ENCODE assay signal across 8 cellular contexts in the genomic region with DNA sequence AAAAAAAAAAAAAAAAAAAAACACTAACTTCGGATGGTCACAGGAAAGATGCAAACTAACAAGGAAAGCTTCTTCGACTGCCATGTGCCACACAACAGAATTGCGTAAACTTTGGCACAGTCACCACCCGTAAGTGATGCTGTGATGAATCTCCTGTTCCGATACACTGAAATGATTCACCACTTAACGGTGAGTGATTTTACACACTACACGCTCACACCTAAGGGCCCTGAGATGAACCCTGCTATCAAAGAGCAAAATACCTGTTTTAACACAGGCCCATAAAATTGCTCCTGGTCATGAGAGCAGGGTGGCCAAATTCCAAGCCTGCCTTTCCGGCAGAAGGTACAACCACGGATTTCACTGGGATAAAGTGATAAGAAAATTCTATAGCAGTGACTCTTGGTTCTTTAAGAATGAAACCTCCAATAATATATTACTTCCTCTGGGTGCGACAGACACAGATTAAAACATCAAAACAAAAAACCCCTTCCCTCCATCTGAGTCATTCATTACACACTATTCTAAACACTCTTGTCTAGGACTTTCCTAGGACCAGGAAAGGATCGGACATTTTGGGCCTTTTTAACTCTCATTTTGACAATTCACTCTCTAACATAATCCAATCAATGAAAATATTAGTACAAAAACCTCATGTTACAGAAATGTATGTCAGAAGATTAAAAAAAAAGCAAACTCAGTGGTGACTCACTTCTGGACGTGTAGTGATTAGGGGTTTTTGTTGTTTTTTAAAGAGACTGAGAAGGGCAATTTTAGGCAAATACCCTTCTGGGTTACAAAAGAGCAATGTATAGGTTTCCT. TPM values are rescaled to one million over a fixed set of nuclear protein-coding genes. Genes with fewer than 3 reads are reported as not detected.
A peak's percentile ranks its signal among the peaks of the same experiment; 100 is the strongest.
DNase-seq lines count a peak whose midpoint lies in the region; ATAC-seq and TF ChIP-seq lines count a peak whose summit lies in the region.

No MANE protein-coding gene starts in this region.

- TF ChIP-seq CTCF in RWPE2 (IDR thresholded peaks at IDR 0.05; ENCODE audit: poor library complexity, severe bottlenecking) (no peak), chondrocyte (IDR thresholded peaks at IDR 0.05) (no peak)

- no peak overlapping the region for H2BK5ac ChIP-seq in trophoblast cell (ENCODE audit: low read depth, low read length, poor library complexity)

- no peak overlapping the region for H4K12ac ChIP-seq in trophoblast cell (ENCODE audit: low read depth, low read length)

- H3K36me3 ChIP-seq in RWPE2 (ENCODE audit: low read depth) = no peaks in the 10 kb centered on the region
- no peaks in the 10 kb centered on the region for H3K36me3 ChIP-seq in trophoblast cell (ENCODE audit: control insufficient read depth in 1 of 2, insufficient read depth in 2 of 2, low read length in 2 of 2)

- H3K36me3 Mint-ChIP-seq in chondrocyte (ENCODE audit: low read depth) = no peaks in the 10 kb centered on the region

- DNase-seq in NOMO-1 treated with DMSO at 0.1 percent for 48 hours (lab: John Stamatoyannopoulos, UW; ENCODE audit: unreplicated experiment) (peak; percentile 54), NOMO-1 treated with dmso at 0.1 percent for 144 hours (lab: John Stamatoyannopoulos, UW; ENCODE audit: unreplicated experiment) (no peak), RWPE2 (ENCODE audit: low spot score) (no peak), chondrocyte (ENCODE audit: low spot score) (no peak), trophoblast cell (peak; percentile 62 to 70), NCI-H82 treated with DMSO at 0.1 percent for 48 hours (lab: John Stamatoyannopoulos, UW; ENCODE audit: unreplicated experiment) (no peak), OCI-M2 (lab: John Stamatoyannopoulos, UW; ENCODE audit: unreplicated experiment) (no peak)

- H3K27me3 ChIP-seq in RWPE2 (ENCODE audit: insufficient read depth, poor library complexity, severe bottlenecking) (no peaks in the 10 kb centered on the region), trophoblast cell (ENCODE audit: insufficient read depth, low read length) (no peaks in the 10 kb centered on the region)

- H3K9me3 Mint-ChIP-seq in chondrocyte (ENCODE audit: low read depth) = no peaks in the 10 kb centered on the region

- no peak overlapping the region for H3K4me3 ChIP-seq in RWPE2 (ENCODE audit: severe bottlenecking)
- no peak overlapping the region for H3K4me3 ChIP-seq in trophoblast cell (ENCODE audit: low read depth, low read length)

- no peak overlapping the region for H2BK120ac ChIP-seq in trophoblast cell (ENCODE audit: insufficient read depth, low read length, poor library complexity)

- no peak overlapping the region for H2AK5ac ChIP-seq in trophoblast cell (ENCODE audit: low read length)

- H3K23ac ChIP-seq in trophoblast cell (ENCODE audit: low read length) = no peak overlapping the region

- no peak overlapping the region for H3K18ac ChIP-seq in trophoblast cell (ENCODE audit: low read length)

- peak overlapping the region; percentile 79 for H3K27ac ChIP-seq in RWPE2 (ENCODE audit: poor library complexity, severe bottlenecking)
- no peak overlapping the region for H3K27ac ChIP-seq in trophoblast cell (ENCODE audit: low read depth, low read length)

- H4K8ac ChIP-seq in trophoblast cell (ENCODE audit: low read depth, low read length) = no peak overlapping the region

- H3K4me1 ChIP-seq in RWPE2 (ENCODE audit: insufficient read depth, poor library complexity, severe bottlenecking) (peaks cover 27% of the 10 kb centered on the region), trophoblast cell (ENCODE audit: control insufficient read depth in 1 of 2, insufficient read depth in 2 of 2, low read length in 2 of 2) (no peaks in the 10 kb centered on the region)

- no peak overlapping the region for H3K4me2 ChIP-seq in trophoblast cell (ENCODE audit: low read length)

- no peak overlapping the region for H4K91ac ChIP-seq in trophoblast cell (ENCODE audit: low read depth, low read length)

- WGBS in trophoblast cell (ENCODE audit: extremely low coverage, insufficient coverage, insufficient read length) = no CpG with 5 or more reads among the region's 12 CpGs

- H2BK12ac ChIP-seq in trophoblast cell (ENCODE audit: low read length) = no peak overlapping the region

- H3K9me3 ChIP-seq in RWPE2 (ENCODE audit: severe bottlenecking) = no peaks in the 10 kb centered on the region
- H3K9me3 ChIP-seq in trophoblast cell (ENCODE audit: insufficient read depth, low read depth, low read length) = peaks cover 2% of the 10 kb centered on the region

- no peak overlapping the region for H3K9ac ChIP-seq in trophoblast cell (ENCODE audit: low read length)

- no peaks in the 10 kb centered on the region for H3K79me1 ChIP-seq in trophoblast cell (ENCODE audit: low read length)

- H3K27me3 Mint-ChIP-seq in chondrocyte (ENCODE audit: low read depth) = no peaks in the 10 kb centered on the region

- no peak overlapping the region for H3K14ac ChIP-seq in trophoblast cell (ENCODE audit: low read length)

- H3K4ac ChIP-seq in trophoblast cell (ENCODE audit: low read depth, low read length) = no peak overlapping the region

- H3K27ac Mint-ChIP-seq in chondrocyte (ENCODE audit: unreplicated experiment) = no peak overlapping the region

- H3K4me1 Mint-ChIP-seq in chondrocyte (ENCODE audit: low read depth) = peaks cover 27% of the 10 kb centered on the region

- no peaks in the 10 kb centered on the region for H3K79me2 ChIP-seq in trophoblast cell (ENCODE audit: control insufficient read depth, insufficient read depth, low read length, poor library complexity)

- peak overlapping the region; percentile 29 for H3K4me3 Mint-ChIP-seq in chondrocyte (ENCODE audit: unreplicated experiment)

- ATAC-seq in HG02870 (IDR thresholded peaks at IDR 0.05; ENCODE audit: unreplicated experiment) = peak; percentile 69
- peak; percentile 84 for ATAC-seq in RWPE2 (ENCODE audit: low read depth)

- H2AFZ ChIP-seq in trophoblast cell (ENCODE audit: insufficient read depth, low read length, poor library complexity) = no peak overlapping the region

RNA-seq across cellular contexts. Expression of a gene that starts 28.3 kb away (rescaled TPM):
- total RNA-seq in chondrocyte = 66.8 to 111 TPM (median 108 TPM) in 3 replicates
- 0.33 and 0.42 TPM in 2 replicates for polyA plus RNA-seq in trophoblast cell (2013)

Comparison
In these comparisons a context has a peak if more than half of its experiments do, and no peak if none do; other contexts are left out.
1. DNase-seq: peak in NOMO-1 treated with DMSO at 0.1 percent for 48 hours (single experiment) and trophoblast cell (2 of 2); none in NOMO-1 treated with dmso at 0.1 percent for 144 hours (single experiment), RWPE2 (single experiment), chondrocyte (single experiment), NCI-H82 treated with DMSO at 0.1 percent for 48 hours (single experiment) and OCI-M2 (single experiment).